In the genomic region with DNA sequence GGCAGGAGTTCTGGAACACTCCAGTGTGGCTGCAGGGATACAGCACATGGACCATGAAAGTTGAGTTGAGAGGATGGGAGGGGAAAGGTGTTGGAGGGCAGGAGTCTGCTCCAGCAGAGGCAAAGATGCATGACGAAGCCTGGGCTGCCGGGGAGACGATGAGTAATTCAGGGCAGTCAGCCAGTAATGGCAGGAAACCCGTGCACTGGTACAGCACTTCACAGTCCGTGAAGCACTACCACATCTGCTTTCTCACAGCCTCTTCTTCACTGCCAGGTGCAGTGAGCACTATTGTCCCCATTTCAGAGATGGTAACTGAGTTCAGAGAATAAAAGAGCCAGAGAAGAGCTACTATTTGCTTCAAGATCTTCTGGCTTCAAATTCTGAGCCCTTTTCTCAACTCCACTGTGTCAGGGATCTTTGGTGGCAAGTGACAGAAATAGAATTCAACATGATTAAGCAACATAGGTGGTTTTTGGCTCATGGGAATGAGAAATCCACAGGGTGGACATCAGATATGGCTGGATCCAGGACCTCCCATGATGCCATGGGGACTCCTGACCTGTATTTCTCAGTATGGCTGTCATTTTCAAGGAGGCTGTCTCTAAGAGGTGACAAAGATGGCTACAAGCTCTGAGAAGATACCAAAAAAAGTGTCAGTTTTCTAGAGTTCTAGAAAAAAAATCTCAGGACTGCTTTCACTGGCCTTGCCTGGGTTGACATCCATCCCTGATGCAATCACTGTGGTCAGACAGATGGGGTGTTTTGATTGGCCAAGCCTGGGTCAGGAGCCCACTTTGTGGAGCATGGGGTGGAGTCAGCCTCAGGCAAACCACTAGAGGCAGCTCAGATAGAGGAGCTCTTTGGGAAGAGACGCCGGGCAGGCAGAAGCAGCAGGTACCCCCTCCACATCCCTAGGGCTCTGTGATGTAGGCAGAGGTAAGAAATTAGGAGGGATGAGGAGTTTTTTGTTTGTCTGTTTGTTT, we compare ENCODE assay signal across 8 cellular contexts. TPM values are rescaled to one million over a fixed set of nuclear protein-coding genes. Genes with fewer than 3 reads are reported as not detected.
A peak's percentile ranks its signal among the peaks of the same experiment; 100 is the strongest.
DNase-seq lines count a peak whose midpoint lies in the region; ATAC-seq lines count a peak whose summit lies in the region.

No MANE protein-coding gene starts in this region.

- ATAC-seq in GM21367 (IDR thresholded peaks at IDR 0.05; ENCODE audit: unreplicated experiment) (peak; percentile 58), HG03558 (IDR thresholded peaks at IDR 0.05; ENCODE audit: extremely low read depth, unreplicated experiment) (peak; percentile 54)
- ATAC-seq in stimulated activated memory B cell treated with anti-CD40 and anti-IgM and Interleukin-4, amounts not matched to agents 10 μg/mL and 1 μg/mL and 100 μg/mL, for 72 hours: peak; percentile 95

- no peak overlapping the region for H3K4me3 ChIP-seq in SJSA1

- peak overlapping the region; percentile 34 for H3K4me3 Mint-ChIP-seq in stimulated activated memory B cell treated with anti-CD40 and anti-IgM and Interleukin-4, amounts not matched to agents 10 μg/mL and 1 μg/mL and 100 μg/mL, for 72 hours

- H3K9me3 ChIP-seq in SJSA1 (replicated peaks): 0 out of 2 replicates have a peak, but pooled peaks cover 1% of the 10 kb centered on the region

- H3K36me3 ChIP-seq in SJSA1: no peaks in the 10 kb centered on the region

- H3K4me1 Mint-ChIP-seq in stimulated activated memory B cell treated with anti-CD40 and anti-IgM and Interleukin-4, amounts not matched to agents 10 μg/mL and 1 μg/mL and 100 μg/mL, for 72 hours: peaks cover 64% of the 10 kb centered on the region

- H3K27me3 ChIP-seq in SJSA1 (replicated peaks): no peaks in the 10 kb centered on the region

- peak; percentile 87 for DNase-seq in GM03348 (ENCODE audit: low spot score)
- DNase-seq in SJSA1 (ENCODE audit: low read depth in 1 of 2, low spot score in 2 of 2): peak; percentile 13 to 53
- DNase-seq in activated naive CD4-positive, alpha-beta T cell treated with anti-CD3 and anti-CD28 coated beads, Interleukin-2, amount 50 U/mL, for 16 hours: peak; percentile 73
- peak; percentile 95 for DNase-seq in kidney tubule cell (ENCODE audit: low spot score)
- no peak for DNase-seq in putamen (ENCODE audit: low spot score)

- H3K27ac ChIP-seq in SJSA1: no peak overlapping the region

- H3K36me3 Mint-ChIP-seq in stimulated activated memory B cell treated with anti-CD40 and anti-IgM and Interleukin-4, amounts not matched to agents 10 μg/mL and 1 μg/mL and 100 μg/mL, for 72 hours: peaks cover 84% of the 10 kb centered on the region

- no peaks in the 10 kb centered on the region; the same call in 1 of the 2 replicates for H3K4me1 ChIP-seq in SJSA1 (replicated peaks)

- peak overlapping the region; percentile 88 for H3K27ac Mint-ChIP-seq in stimulated activated memory B cell treated with anti-CD40 and anti-IgM and Interleukin-4, amounts not matched to agents 10 μg/mL and 1 μg/mL and 100 μg/mL, for 72 hours

- no peaks in the 10 kb centered on the region for H3K27me3 Mint-ChIP-seq in stimulated activated memory B cell treated with anti-CD40 and anti-IgM and Interleukin-4, amounts not matched to agents 10 μg/mL and 1 μg/mL and 100 μg/mL, for 72 hours

- peaks cover 7% of the 10 kb centered on the region for H3K9me3 Mint-ChIP-seq in stimulated activated memory B cell treated with anti-CD40 and anti-IgM and Interleukin-4, amounts not matched to agents 10 μg/mL and 1 μg/mL and 100 μg/mL, for 72 hours

RNA-seq across cellular contexts. Expression of a gene that starts 24.7 kb away (rescaled TPM):
- 0.16 and 0.34 TPM in 2 replicates for total RNA-seq in SJSA1 (2014; rRNA removed; shearing (Covaris generic))
